ENCODE assay signal across 18 cellular contexts in the genomic region with DNA sequence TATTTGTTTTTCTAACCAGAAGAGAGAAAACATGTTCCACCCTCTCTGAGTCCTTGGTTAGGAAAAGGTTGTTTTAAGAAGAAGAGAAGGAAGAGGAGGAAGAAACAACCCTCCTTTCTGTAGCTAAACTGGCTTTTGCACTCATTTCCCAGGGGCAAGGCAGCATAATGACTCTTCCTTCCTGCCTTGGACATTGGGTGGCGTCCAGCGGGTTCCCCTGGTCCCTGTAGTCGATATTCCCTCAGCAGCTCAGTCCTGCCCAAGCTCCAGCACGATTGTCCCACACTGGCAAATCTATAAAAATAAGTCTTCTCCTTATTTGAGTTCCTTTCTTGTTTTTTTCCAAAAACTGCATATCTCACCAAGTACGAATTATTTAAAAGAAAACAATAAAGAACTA.
A peak's percentile ranks its signal among the peaks of the same experiment; 100 is the strongest.
DNase-seq lines count a peak whose midpoint lies in the region; ATAC-seq and TF ChIP-seq lines count a peak whose summit lies in the region.
"Had no signal": no experiment of that assay in that cellular context is flagged by ENCODE, and none has a peak within 500 bp of the region (broad histone marks: within the 10 kb centered on the region; RNA-seq: fewer than 3 reads in every experiment).

No MANE protein-coding gene starts in this region.

- peak in 3 of 5 donors; percentile 32 to 48 (median 38) for DNase-seq in heart left ventricle
- no peak for DNase-seq in Right ventricle myocardium superior
- no peak for DNase-seq in esophagus muscularis mucosa (ENCODE audit: extremely low spot score)
- no peak for DNase-seq in neural progenitor cell (ENCODE audit: low spot score)
- no peak for DNase-seq in stimulated activated naive B cell treated with anti-CD40 and anti-IgM and Interleukin-4, amounts not matched to agents 10 μg/mL and 1 μg/mL and 100 μg/mL, for 72 hours
- no peak for DNase-seq in Kasumi-1 (lab: John Stamatoyannopoulos, UW)
- DNase-seq: 8988T, DMS 273 treated with DMSO at 0.1 percent for 48 hours, GOT3, KBM-7, NCI-H1092 treated with DMSO at 0.1 percent for 48 hours, NCI-H1694 treated with DMSO at 0.1 percent for 48 hours, NCI-H446, NCI-H748 treated with DMSO at 0.1 percent for 48 hours, PC-9 had no signal

- H3F3A ChIP-seq in neural progenitor cell (ENCODE audit: low read depth) = peaks cover 13% of the 10 kb centered on the region

- H3K9me3 ChIP-seq in heart left ventricle (peaks cover 0 to 2% (median 0%) of the 10 kb centered on the region in 12 donors), esophagus muscularis mucosa (no peaks in the 10 kb centered on the region), neural progenitor cell (ENCODE audit: low read depth) (peaks cover 6% of the 10 kb centered on the region)

- H2AFZ ChIP-seq in neural progenitor cell (replicated peaks) = peak overlapping the region; percentile 74
- H2AFZ ChIP-seq: PC-9 had no signal

- peaks cover 19% of the 10 kb centered on the region for H3K4me1 Mint-ChIP-seq in neural progenitor cell
- peaks cover 49 to 88% of the 10 kb centered on the region in 2 donors for H3K4me1 Mint-ChIP-seq in stimulated activated naive B cell treated with anti-CD40 and anti-IgM and Interleukin-4, amounts not matched to agents 10 μg/mL and 1 μg/mL and 100 μg/mL, for 72 hours

- H3K27me3 ChIP-seq in heart left ventricle (no peaks in the 10 kb centered on the region), esophagus muscularis mucosa (no peaks in the 10 kb centered on the region), neural progenitor cell (no peaks in the 10 kb centered on the region)
- H3K27me3 ChIP-seq: BLaER1 treated with 17β-estradiol and CSF1 and Interleukin-3, amounts not matched to agents 10 nM and 100 nM had no signal

- intact Hi-C loops in heart left ventricle (cut with DNase I) = no loop called here
- intact Hi-C loops in Right ventricle myocardium superior (cut with DNase I) = no loop called here
- intact Hi-C loops in esophagus muscularis mucosa (cut with DNase I) = no loop called here

- H3K4me2 ChIP-seq in neural progenitor cell = peak overlapping the region; percentile 12
- H3K4me2 ChIP-seq: BLaER1 treated with 17β-estradiol and CSF1 and Interleukin-3, amounts not matched to agents 10 nM and 100 nM; PC-9 had no signal

- WGBS in heart left ventricle, 4 donors = 39 to 63% (median 56%) methylated on average over 5 of the region's 5 CpGs
- WGBS in esophagus muscularis mucosa = 79% methylated on average over 5 of the region's 5 CpGs

- TF ChIP-seq EP300 in esophagus muscularis mucosa (IDR thresholded peaks at IDR 0.05) = no peak

- TF ChIP-seq CTCF in heart left ventricle (IDR thresholded peaks at IDR 0.05) (no peak), esophagus muscularis mucosa (IDR thresholded peaks at IDR 0.05) (no peak), neural progenitor cell (IDR thresholded peaks at IDR 0.05) (no peak)

- H3K4me1 ChIP-seq in heart left ventricle (peaks cover 0 to 12% (median 0%) of the 10 kb centered on the region in 12 donors), esophagus muscularis mucosa (no peaks in the 10 kb centered on the region), neural progenitor cell (peaks cover 28% of the 10 kb centered on the region)
- H3K4me1 ChIP-seq: BLaER1 treated with 17β-estradiol and CSF1 and Interleukin-3, amounts not matched to agents 10 nM and 100 nM had no signal

- H3K9ac ChIP-seq in neural progenitor cell = no peak overlapping the region
- H3K9ac ChIP-seq: BLaER1 treated with 17β-estradiol and CSF1 and Interleukin-3, amounts not matched to agents 10 nM and 100 nM had no signal

- no peak for TF ChIP-seq POLR2A in heart left ventricle (IDR thresholded peaks at IDR 0.05)
- TF ChIP-seq POLR2A in esophagus muscularis mucosa (IDR thresholded peaks at IDR 0.05; ENCODE audit: low read depth) = no peak

- peak in 1 of 4 donors; percentile 39 for ATAC-seq in heart left ventricle
- no peak for ATAC-seq in Right ventricle myocardium superior (ENCODE audit: poor library complexity)
- no peak for ATAC-seq in stimulated activated naive B cell treated with anti-CD40 and anti-IgM and Interleukin-4, amounts not matched to agents 10 μg/mL and 1 μg/mL and 100 μg/mL, for 72 hours (replicated peaks)
- no peak for ATAC-seq in HG03025 (IDR thresholded peaks at IDR 0.05; ENCODE audit: low FRiP score, unreplicated experiment)
- ATAC-seq in GM18861 (IDR thresholded peaks at IDR 0.05; ENCODE audit: unreplicated experiment) = no peak

- peaks cover 3% of the 10 kb centered on the region for H3K27me3 Mint-ChIP-seq in neural progenitor cell (ENCODE audit: insufficient read depth, low read depth)
- H3K27me3 Mint-ChIP-seq in stimulated activated naive B cell treated with anti-CD40 and anti-IgM and Interleukin-4, amounts not matched to agents 10 μg/mL and 1 μg/mL and 100 μg/mL, for 72 hours = no peaks in the 10 kb centered on the region

- no peaks in the 10 kb centered on the region for H3K36me3 ChIP-seq in heart left ventricle
- H3K36me3 ChIP-seq in esophagus muscularis mucosa = no peaks in the 10 kb centered on the region
- H3K36me3 ChIP-seq in neural progenitor cell = no peaks in the 10 kb centered on the region
- H3K36me3 ChIP-seq: BLaER1 treated with 17β-estradiol and CSF1 and Interleukin-3, amounts not matched to agents 10 nM and 100 nM had no signal

- H3K79me2 ChIP-seq in neural progenitor cell (ENCODE audit: low read depth) = no peaks in the 10 kb centered on the region

- H3K4me3 ChIP-seq in heart left ventricle = no peak overlapping the region
- no peak overlapping the region for H3K4me3 ChIP-seq in esophagus muscularis mucosa
- H3K4me3 ChIP-seq in neural progenitor cell = no peak overlapping the region
- H3K4me3 ChIP-seq: BLaER1 treated with 17β-estradiol and CSF1 and Interleukin-3, amounts not matched to agents 10 nM and 100 nM; PC-9 had no signal

- H3K9me3 Mint-ChIP-seq in neural progenitor cell = peaks cover 28% of the 10 kb centered on the region
- H3K9me3 Mint-ChIP-seq in stimulated activated naive B cell treated with anti-CD40 and anti-IgM and Interleukin-4, amounts not matched to agents 10 μg/mL and 1 μg/mL and 100 μg/mL, for 72 hours = peaks cover 16 to 17% of the 10 kb centered on the region in 2 donors

- H3K27ac ChIP-seq in heart left ventricle (peak overlapping the region in 7 of 12 donors; percentile 9 to 53 (median 17)), esophagus muscularis mucosa (replicated peaks in 1 of 4) (peak overlapping the region; percentile 5 to 54 (median 10)), neural progenitor cell (peak overlapping the region; percentile 74)
- H3K27ac ChIP-seq: BLaER1 treated with 17β-estradiol and CSF1 and Interleukin-3, amounts not matched to agents 10 nM and 100 nM; PC-9 had no signal

- no peak overlapping the region for H3K4me3 Mint-ChIP-seq in neural progenitor cell
- H3K4me3 Mint-ChIP-seq in stimulated activated naive B cell treated with anti-CD40 and anti-IgM and Interleukin-4, amounts not matched to agents 10 μg/mL and 1 μg/mL and 100 μg/mL, for 72 hours = no peak overlapping the region

- H3K36me3 Mint-ChIP-seq in neural progenitor cell = peaks cover 18% of the 10 kb centered on the region
- H3K36me3 Mint-ChIP-seq in stimulated activated naive B cell treated with anti-CD40 and anti-IgM and Interleukin-4, amounts not matched to agents 10 μg/mL and 1 μg/mL and 100 μg/mL, for 72 hours = peaks cover 22 to 30% of the 10 kb centered on the region in 2 donors

- no peaks in the 10 kb centered on the region for H4K20me1 ChIP-seq in neural progenitor cell (ENCODE audit: low read depth)
- H4K20me1 ChIP-seq: BLaER1 treated with 17β-estradiol and CSF1 and Interleukin-3, amounts not matched to agents 10 nM and 100 nM had no signal

- peak overlapping the region; percentile 89 for H3K27ac Mint-ChIP-seq in neural progenitor cell
- H3K27ac Mint-ChIP-seq in stimulated activated naive B cell treated with anti-CD40 and anti-IgM and Interleukin-4, amounts not matched to agents 10 μg/mL and 1 μg/mL and 100 μg/mL, for 72 hours = peak overlapping the region; percentile 10

Comparison
In these comparisons a context has a peak if more than half of its experiments do, and no peak if none do; other contexts are left out.
1. DNase-seq: peak in heart left ventricle (3 of 5); none in Right ventricle myocardium superior (single experiment), esophagus muscularis mucosa (single experiment), neural progenitor cell (single experiment), stimulated activated naive B cell treated with anti-CD40 and anti-IgM and Interleukin-4, amounts not matched to agents 10 μg/mL and 1 μg/mL and 100 μg/mL, for 72 hours (single experiment) and Kasumi-1 (0 of 2).
2. H3K27ac ChIP-seq: peak in every context shown above with its lines; median percentile 74 in neural progenitor cell; 17 in heart left ventricle; 10 in esophagus muscularis mucosa.